Comparison of ENCODE assay signal across 1 cellular context in the genomic region with DNA sequence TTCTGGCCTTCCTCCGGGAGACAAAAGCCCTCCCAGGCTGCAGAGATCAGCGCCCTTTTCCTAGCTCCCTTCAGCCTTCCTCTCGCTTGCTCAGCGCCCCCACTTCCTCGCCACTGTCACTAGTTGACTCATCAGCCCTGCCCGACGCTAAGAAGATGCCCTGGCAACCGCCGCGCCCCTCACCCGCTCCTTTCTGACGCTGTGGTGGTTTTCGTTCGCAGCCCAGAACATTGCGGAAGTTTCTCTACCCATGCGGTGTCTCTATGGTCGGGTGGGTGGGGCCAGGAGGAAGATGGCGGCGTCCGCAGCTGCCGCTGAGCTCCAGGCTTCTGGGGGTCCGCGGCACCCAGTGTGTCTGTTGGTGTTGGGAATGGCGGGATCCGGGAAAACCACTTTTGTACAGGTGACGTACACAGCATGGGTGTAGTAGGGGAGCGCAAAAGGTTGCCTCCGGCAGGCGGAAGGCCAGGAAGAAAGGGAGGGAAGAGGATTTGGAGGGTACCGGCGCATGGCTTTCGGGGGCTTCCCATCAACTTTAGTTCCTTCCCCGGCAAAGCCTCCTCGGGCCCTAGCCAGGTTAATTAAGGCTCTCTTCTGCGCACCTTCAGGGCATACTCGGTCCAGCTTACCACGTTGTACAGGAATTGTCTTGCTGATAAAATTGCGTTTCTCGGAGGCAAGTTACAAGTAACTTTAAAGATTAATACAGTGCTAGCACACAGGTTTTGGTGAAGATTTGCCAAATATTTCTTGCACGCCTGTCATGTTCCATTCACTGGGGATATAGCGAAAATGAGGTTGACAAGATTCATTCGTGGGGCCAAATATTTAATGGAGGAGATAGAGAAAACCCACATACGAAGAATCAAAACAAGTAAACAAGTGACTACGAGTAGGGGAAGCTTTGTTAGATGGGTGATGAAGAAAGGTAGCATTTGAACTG.
A peak's percentile ranks its signal among the peaks of the same experiment; 100 is the strongest.
TF ChIP-seq lines count a peak whose summit lies in the region.

A gene with protein sequence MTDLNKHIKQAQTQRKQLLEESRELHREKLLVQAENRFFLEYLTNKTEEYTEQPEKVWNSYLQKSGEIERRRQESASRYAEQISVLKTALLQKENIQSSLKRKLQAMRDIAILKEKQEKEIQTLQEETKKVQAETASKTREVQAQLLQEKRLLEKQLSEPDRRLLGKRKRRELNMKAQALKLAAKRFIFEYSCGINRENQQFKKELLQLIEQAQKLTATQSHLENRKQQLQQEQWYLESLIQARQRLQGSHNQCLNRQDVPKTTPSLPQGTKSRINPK (minus strand): TSS at position 246 of the 943 bp plus-strand sequence. CDS start 1,213 bp downstream, outside the sequence.
TSS of gene GPN1 (plus strand) at position 284 of the 943 bp plus-strand sequence. CDS start at position 293, 9 bp downstream.

TF ChIP-seq in HepG2, 621 proteins besides CTCF, POLR2A, EP300 and RAD21 (continued from another document and continues in another):
- TF ChIP-seq, protein P1, sequence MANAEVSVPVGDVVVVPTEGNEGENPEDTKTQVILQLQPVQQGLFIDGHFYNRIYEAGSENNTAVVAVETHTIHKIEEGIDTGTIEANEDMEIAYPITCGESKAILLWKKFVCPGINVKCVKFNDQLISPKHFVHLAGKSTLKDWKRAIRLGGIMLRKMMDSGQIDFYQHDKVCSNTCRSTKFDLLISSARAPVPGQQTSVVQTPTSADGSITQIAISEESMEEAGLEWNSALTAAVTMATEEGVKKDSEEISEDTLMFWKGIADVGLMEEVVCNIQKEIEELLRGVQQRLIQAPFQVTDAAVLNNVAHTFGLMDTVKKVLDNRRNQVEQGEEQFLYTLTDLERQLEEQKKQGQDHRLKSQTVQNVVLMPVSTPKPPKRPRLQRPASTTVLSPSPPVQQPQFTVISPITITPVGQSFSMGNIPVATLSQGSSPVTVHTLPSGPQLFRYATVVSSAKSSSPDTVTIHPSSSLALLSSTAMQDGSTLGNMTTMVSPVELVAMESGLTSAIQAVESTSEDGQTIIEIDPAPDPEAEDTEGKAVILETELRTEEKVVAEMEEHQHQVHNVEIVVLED (CRISPR knock-in tag; IDR thresholded peaks at IDR 0.05; ENCODE audit: borderline replicate concordance): peak; percentile 71; the same call in 1 of the 2 replicates
- peak; percentile 82 for TF ChIP-seq ZNF879 (CRISPR knock-in tag; IDR thresholded peaks at IDR 0.05)
- TF ChIP-seq FOXJ3 (CRISPR knock-in tag; IDR thresholded peaks at IDR 0.05; ENCODE audit: borderline replicate concordance): no peak
- peak; percentile 18; the same call in 1 of the 2 replicates for TF ChIP-seq ZNF460 (CRISPR knock-in tag; IDR thresholded peaks at IDR 0.05; ENCODE audit: borderline replicate concordance)
- peak; percentile 90 for TF ChIP-seq ZFX (CRISPR knock-in tag; IDR thresholded peaks at IDR 0.05; ENCODE audit: low read depth)
- TF ChIP-seq, protein P2, sequence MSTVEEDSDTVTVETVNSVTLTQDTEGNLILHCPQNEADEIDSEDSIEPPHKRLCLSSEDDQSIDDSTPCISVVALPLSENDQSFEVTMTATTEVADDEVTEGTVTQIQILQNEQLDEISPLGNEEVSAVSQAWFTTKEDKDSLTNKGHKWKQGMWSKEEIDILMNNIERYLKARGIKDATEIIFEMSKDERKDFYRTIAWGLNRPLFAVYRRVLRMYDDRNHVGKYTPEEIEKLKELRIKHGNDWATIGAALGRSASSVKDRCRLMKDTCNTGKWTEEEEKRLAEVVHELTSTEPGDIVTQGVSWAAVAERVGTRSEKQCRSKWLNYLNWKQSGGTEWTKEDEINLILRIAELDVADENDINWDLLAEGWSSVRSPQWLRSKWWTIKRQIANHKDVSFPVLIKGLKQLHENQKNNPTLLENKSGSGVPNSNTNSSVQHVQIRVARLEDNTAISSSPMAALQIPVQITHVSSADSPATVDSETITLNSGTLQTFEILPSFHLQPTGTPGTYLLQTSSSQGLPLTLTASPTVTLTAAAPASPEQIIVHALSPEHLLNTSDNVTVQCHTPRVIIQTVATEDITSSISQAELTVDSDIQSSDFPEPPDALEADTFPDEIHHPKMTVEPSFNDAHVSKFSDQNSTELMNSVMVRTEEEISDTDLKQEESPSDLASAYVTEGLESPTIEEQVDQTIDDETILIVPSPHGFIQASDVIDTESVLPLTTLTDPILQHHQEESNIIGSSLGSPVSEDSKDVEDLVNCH (CRISPR knock-in tag; IDR thresholded peaks at IDR 0.05): no peak
- TF ChIP-seq PAF1 (CRISPR knock-in tag; IDR thresholded peaks at IDR 0.05): no peak
- TF ChIP-seq, protein P3, sequence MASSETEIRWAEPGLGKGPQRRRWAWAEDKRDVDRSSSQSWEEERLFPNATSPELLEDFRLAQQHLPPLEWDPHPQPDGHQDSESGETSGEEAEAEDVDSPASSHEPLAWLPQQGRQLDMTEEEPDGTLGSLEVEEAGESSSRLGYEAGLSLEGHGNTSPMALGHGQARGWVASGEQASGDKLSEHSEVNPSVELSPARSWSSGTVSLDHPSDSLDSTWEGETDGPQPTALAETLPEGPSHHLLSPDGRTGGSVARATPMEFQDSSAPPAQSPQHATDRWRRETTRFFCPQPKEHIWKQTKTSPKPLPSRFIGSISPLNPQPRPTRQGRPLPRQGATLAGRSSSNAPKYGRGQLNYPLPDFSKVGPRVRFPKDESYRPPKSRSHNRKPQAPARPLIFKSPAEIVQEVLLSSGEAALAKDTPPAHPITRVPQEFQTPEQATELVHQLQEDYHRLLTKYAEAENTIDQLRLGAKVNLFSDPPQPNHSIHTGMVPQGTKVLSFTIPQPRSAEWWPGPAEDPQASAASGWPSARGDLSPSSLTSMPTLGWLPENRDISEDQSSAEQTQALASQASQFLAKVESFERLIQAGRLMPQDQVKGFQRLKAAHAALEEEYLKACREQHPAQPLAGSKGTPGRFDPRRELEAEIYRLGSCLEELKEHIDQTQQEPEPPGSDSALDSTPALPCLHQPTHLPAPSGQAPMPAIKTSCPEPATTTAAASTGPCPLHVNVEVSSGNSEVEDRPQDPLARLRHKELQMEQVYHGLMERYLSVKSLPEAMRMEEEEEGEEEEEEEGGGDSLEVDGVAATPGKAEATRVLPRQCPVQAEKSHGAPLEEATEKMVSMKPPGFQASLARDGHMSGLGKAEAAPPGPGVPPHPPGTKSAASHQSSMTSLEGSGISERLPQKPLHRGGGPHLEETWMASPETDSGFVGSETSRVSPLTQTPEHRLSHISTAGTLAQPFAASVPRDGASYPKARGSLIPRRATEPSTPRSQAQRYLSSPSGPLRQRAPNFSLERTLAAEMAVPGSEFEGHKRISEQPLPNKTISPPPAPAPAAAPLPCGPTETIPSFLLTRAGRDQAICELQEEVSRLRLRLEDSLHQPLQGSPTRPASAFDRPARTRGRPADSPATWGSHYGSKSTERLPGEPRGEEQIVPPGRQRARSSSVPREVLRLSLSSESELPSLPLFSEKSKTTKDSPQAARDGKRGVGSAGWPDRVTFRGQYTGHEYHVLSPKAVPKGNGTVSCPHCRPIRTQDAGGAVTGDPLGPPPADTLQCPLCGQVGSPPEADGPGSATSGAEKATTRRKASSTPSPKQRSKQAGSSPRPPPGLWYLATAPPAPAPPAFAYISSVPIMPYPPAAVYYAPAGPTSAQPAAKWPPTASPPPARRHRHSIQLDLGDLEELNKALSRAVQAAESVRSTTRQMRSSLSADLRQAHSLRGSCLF (CRISPR knock-in tag; IDR thresholded peaks at IDR 0.05; ENCODE audit: borderline replicate concordance): no peak
- no peak for TF ChIP-seq TCF12 (IDR thresholded peaks at IDR 0.05)
- TF ChIP-seq TCF12 (CRISPR knock-in tag; IDR thresholded peaks at IDR 0.05): 0 out of 2 replicates have a peak, but pooled peaks have one; percentile 43
- TF ChIP-seq IRF2 (CRISPR knock-in tag; IDR thresholded peaks at IDR 0.05): peak; percentile 88; the same call in 1 of the 2 replicates
- TF ChIP-seq ZFY (CRISPR knock-in tag; IDR thresholded peaks at IDR 0.05): peak; percentile 80
- peak; percentile 98 for TF ChIP-seq SMAD1 (CRISPR knock-in tag; IDR thresholded peaks at IDR 0.05; ENCODE audit: borderline replicate concordance, low read depth)
- TF ChIP-seq AHDC1 (CRISPR knock-in tag; IDR thresholded peaks at IDR 0.05; ENCODE audit: borderline replicate concordance): no peak; the same call in 1 of the 2 replicates
- TF ChIP-seq TRIM22 (IDR thresholded peaks at IDR 0.05): no peak
- peak; percentile 65 for TF ChIP-seq PATZ1 (CRISPR knock-in tag; IDR thresholded peaks at IDR 0.05)
- TF ChIP-seq MXD4 (CRISPR knock-in tag; IDR thresholded peaks at IDR 0.05): peak; percentile 94
- TF ChIP-seq ZBTB7B (CRISPR knock-in tag; IDR thresholded peaks at IDR 0.05): peak; percentile 91
- no peak; the same call in 1 of the 2 replicates for TF ChIP-seq ZNF773 (CRISPR knock-in tag; IDR thresholded peaks at IDR 0.05; ENCODE audit: borderline replicate concordance)
- peak; percentile 81; the same call in 1 of the 2 replicates for TF ChIP-seq ZNF550 (CRISPR knock-in tag; IDR thresholded peaks at IDR 0.05; ENCODE audit: borderline replicate concordance)
- peak; percentile 66; the same call in 1 of the 2 replicates for TF ChIP-seq SP140L (CRISPR knock-in tag; IDR thresholded peaks at IDR 0.05; ENCODE audit: borderline replicate concordance)
- 0 out of 2 replicates have a peak, but pooled peaks have one; percentile 48 for TF ChIP-seq ZNF546 (CRISPR knock-in tag; conservative IDR thresholded peaks at IDR 0.05)
- TF ChIP-seq ZNF639 (CRISPR knock-in tag; conservative IDR thresholded peaks at IDR 0.05): peak; percentile 76
